ENCODE assay signal across 16 cellular contexts in the genomic region with DNA sequence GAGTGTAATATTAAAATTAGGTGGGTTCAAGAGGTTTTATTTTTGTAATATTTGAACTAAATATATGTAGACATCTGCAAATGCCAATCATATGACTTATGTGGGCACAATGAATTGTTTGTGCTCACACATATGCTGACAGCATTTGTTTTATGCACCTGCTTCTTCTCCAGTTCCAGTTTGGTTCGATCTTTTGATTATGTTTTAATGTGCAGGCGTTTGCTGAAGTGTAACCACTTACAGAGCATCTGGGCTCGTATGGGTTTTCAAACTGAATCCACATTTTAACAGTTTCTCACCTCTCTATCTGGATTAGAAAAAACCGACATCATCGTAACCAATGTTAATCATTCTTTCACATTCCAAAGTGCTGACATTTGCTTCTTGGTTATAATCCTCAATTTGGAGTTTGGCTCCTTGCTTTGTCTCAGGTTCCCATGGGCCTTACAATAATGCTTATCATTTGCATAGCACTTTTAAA.
DNase-seq lines count a peak whose midpoint lies in the region; FAIRE-seq and TF ChIP-seq lines count a peak whose summit lies in the region.
"Had no signal": no experiment of that assay in that cellular context is flagged by ENCODE, and none has a peak within 500 bp of the region (broad histone marks: within the 10 kb centered on the region; RNA-seq: fewer than 3 reads in every experiment).

No MANE protein-coding gene starts in this region.

- H3K9ac ChIP-seq in OCI-LY1 (ENCODE audit: low read length) (peak overlapping the region; percentile 84), mesendoderm (ENCODE audit: low read length) (no peak overlapping the region)

- H3K4me2 ChIP-seq in OCI-LY1 (ENCODE audit: low read length) (peak overlapping the region; percentile 84), mesendoderm (ENCODE audit: low read length) (no peak overlapping the region)
- H3K4me2 ChIP-seq: hepatocyte had no signal

- H3K56ac ChIP-seq in mesendoderm (ENCODE audit: low read length) = no peak overlapping the region

- H3K27ac ChIP-seq in OCI-LY1 (ENCODE audit: low read depth, low read length, poor library complexity, severe bottlenecking) (peak overlapping the region; percentile 99), mesendoderm (ENCODE audit: low read depth, low read length) (no peak overlapping the region)
- H3K27ac ChIP-seq: adrenal gland, C4-2B, hepatocyte had no signal

- no peak overlapping the region for H2BK120ac ChIP-seq in mesendoderm (ENCODE audit: low read depth, low read length)

- no CpG with 5 or more reads among the region's 5 CpGs for WGBS in mesendoderm (ENCODE audit: extremely low coverage, insufficient coverage, low lambda C conversion rate)

- no peaks in the 10 kb centered on the region for H3K79me1 ChIP-seq in mesendoderm (ENCODE audit: low read length)

- H4K20me1 ChIP-seq in OCI-LY1 (ENCODE audit: insufficient read depth, low read length) = no peaks in the 10 kb centered on the region

- H3K9me3 ChIP-seq in OCI-LY1 (ENCODE audit: low read length) (no peaks in the 10 kb centered on the region), MG63 (no peaks in the 10 kb centered on the region)
- H3K9me3 ChIP-seq: adrenal gland had no signal

- H2BK5ac ChIP-seq in mesendoderm (ENCODE audit: low read length) = no peak overlapping the region

- peak; percentile 24 for FAIRE-seq in GM12892 (lab: Jason Lieb, UNC)
- FAIRE-seq: keratinocyte had no signal

- no peak overlapping the region for H4K8ac ChIP-seq in mesendoderm (ENCODE audit: low read depth, low read length)

- peaks cover 100% of the 10 kb centered on the region for H3K4me1 ChIP-seq in OCI-LY1 (ENCODE audit: insufficient read depth, low read length, severe bottlenecking)
- H3K4me1 ChIP-seq in mesendoderm (ENCODE audit: control insufficient read depth, low read depth, low read length) = no peaks in the 10 kb centered on the region
- H3K4me1 ChIP-seq: adrenal gland had no signal

- no peak overlapping the region for H4K5ac ChIP-seq in mesendoderm (ENCODE audit: low read length)

- no peak for TF ChIP-seq CTCF in OCI-LY1 (IDR thresholded peaks at IDR 0.05; ENCODE audit: low read length)

- H2BK15ac ChIP-seq in mesendoderm (replicated peaks; ENCODE audit: low read depth) = no peak overlapping the region

- no peak overlapping the region for H3K4ac ChIP-seq in mesendoderm (ENCODE audit: low read depth, low read length)

- no peaks in the 10 kb centered on the region for H3K9me2 ChIP-seq in OCI-LY1 (ENCODE audit: low read depth, low read length)

- DNase-seq in GM12892 (ENCODE audit: insufficient read length) (no peak), NCI-H1092 (lab: John Stamatoyannopoulos, UW) (peak; percentile 10), mesendoderm (peak; percentile 70), AG08396 (ENCODE audit: low spot score) (no peak), OCI-M1 (lab: John Stamatoyannopoulos, UW) (no peak), hippocampal formation (lab: John Stamatoyannopoulos, UW) (no peak), MG63 (no peak)
- DNase-seq: adrenal gland, cerebellar nuclear complex, H7, NCI-H2081 treated with DMSO at 0.1 percent for 48 hours, retina had no signal

- no peak for TF ChIP-seq POLR2A in GM12892 (IDR thresholded peaks at IDR 0.05; ENCODE audit: low read depth, low read length)

- H2AFZ ChIP-seq in OCI-LY1 (ENCODE audit: low read length) = no peak overlapping the region; the same call in 1 of the 2 replicates

- H3K4me3 ChIP-seq in OCI-LY1 (ENCODE audit: low read depth, low read length, poor library complexity, severe bottlenecking) = peak overlapping the region; percentile 60
- no peak overlapping the region for H3K4me3 ChIP-seq in mesendoderm (ENCODE audit: low read length)
- no peak overlapping the region for H3K4me3 ChIP-seq in MG63
- H3K4me3 ChIP-seq: adrenal gland, hepatocyte had no signal

- peaks cover 13% of the 10 kb centered on the region; the same call in 1 of the 2 replicates for H3F3A ChIP-seq in OCI-LY1 (ENCODE audit: insufficient read depth, low read length)

- H3K27me3 ChIP-seq in OCI-LY1 (ENCODE audit: insufficient read depth, low read length) = no peaks in the 10 kb centered on the region
- H3K27me3 ChIP-seq in mesendoderm (ENCODE audit: insufficient read depth, low read length, poor library complexity) = no peaks in the 10 kb centered on the region
- no peaks in the 10 kb centered on the region for H3K27me3 ChIP-seq in MG63
- H3K27me3 ChIP-seq: adrenal gland, hepatocyte had no signal

- H3K23ac ChIP-seq in mesendoderm (ENCODE audit: low read length) = no peak overlapping the region

- no peaks in the 10 kb centered on the region for H3K79me2 ChIP-seq in OCI-LY1 (ENCODE audit: insufficient read depth, low read length)
- no peaks in the 10 kb centered on the region for H3K79me2 ChIP-seq in mesendoderm (ENCODE audit: control insufficient read depth, insufficient read depth, low read length)
- H3K79me2 ChIP-seq: hepatocyte had no signal

- no peak overlapping the region for H3K18ac ChIP-seq in mesendoderm (ENCODE audit: low read length)

- H3K36me3 ChIP-seq in OCI-LY1 (ENCODE audit: insufficient read depth, low read length) (no peaks in the 10 kb centered on the region), mesendoderm (ENCODE audit: control insufficient read depth, insufficient read depth, low read length) (no peaks in the 10 kb centered on the region), MG63 (no peaks in the 10 kb centered on the region)
- H3K36me3 ChIP-seq: adrenal gland had no signal

- H2AK5ac ChIP-seq in mesendoderm (ENCODE audit: low read length) = no peak overlapping the region

Comparison
In these comparisons a context has a peak if more than half of its experiments do, and no peak if none do; other contexts are left out.
1. DNase-seq: peak in NCI-H1092 (single experiment) and mesendoderm (single experiment); none in GM12892 (single experiment), AG08396 (single experiment), OCI-M1 (single experiment), hippocampal formation (0 of 2) and MG63 (single experiment).